20 cellular contexts compared by ENCODE assay signal in genomic region chr6:1143655-1144054, GRCh38.
DNase-seq lines count a peak whose midpoint lies in the region; ATAC-seq and TF ChIP-seq lines count a peak whose summit lies in the region.
"Had no signal": no experiment of that assay in that cellular context is flagged by ENCODE, and none has a peak within 500 bp of the region (broad histone marks: within the 10 kb centered on the region; RNA-seq: fewer than 3 reads in every experiment).

No MANE protein-coding gene starts in this region.

- H2AFZ ChIP-seq in GM23248 (no peak overlapping the region), smooth muscle cell (ENCODE audit: low read depth) (no peak overlapping the region)

- H3K4me2 ChIP-seq in GM23248 (ENCODE audit: unreplicated experiment) (no peak overlapping the region), smooth muscle cell (no peak overlapping the region)

- TF ChIP-seq CTCF in smooth muscle cell (IDR thresholded peaks at IDR 0.05; ENCODE audit: borderline replicate concordance, insufficient read depth, poor library complexity, severe bottlenecking) = no peak

- peak; percentile 57 for DNase-seq in GM23248
- DNase-seq in amniotic epithelial cell (ENCODE audit: low read depth) = peak; percentile 5
- peak; percentile 56 for DNase-seq in fibroblast of peridontal ligament (ENCODE audit: extremely low read depth)
- no peak for DNase-seq in smooth muscle cell (lab: John Stamatoyannopoulos, UW; ENCODE audit: unreplicated experiment)
- no peak for DNase-seq in NCI-H187 (lab: John Stamatoyannopoulos, UW)
- no peak for DNase-seq in NCI-H510A treated with DMSO at 0.1 percent for 48 hours (lab: John Stamatoyannopoulos, UW)
- DNase-seq: ACHN; BE2C; Calu3; CD4-positive, alpha-beta T cell; DMS53; MM.1S; NCI-H1105 treated with DMSO at 0.1 percent for 48 hours; NCI-H2029 treated with DMSO at 0.1 percent for 48 hours; NCI-H510A; NCI-H82; PC-3; SJCRH30 had no signal

- H3K9me3 ChIP-seq in GM23248 (ENCODE audit: low read depth) = no peaks in the 10 kb centered on the region
- H3K9me3 ChIP-seq in smooth muscle cell (replicated peaks; ENCODE audit: low read depth) = no peaks in the 10 kb centered on the region
- H3K9me3 ChIP-seq: BE2C, SJCRH30 had no signal

- peaks cover 21% of the 10 kb centered on the region for H3K4me1 ChIP-seq in GM23248 (ENCODE audit: insufficient read depth)
- peaks cover 5% of the 10 kb centered on the region for H3K4me1 ChIP-seq in smooth muscle cell (ENCODE audit: low read depth)
- H3K4me1 ChIP-seq: BE2C, SJCRH30 had no signal

- no peaks in the 10 kb centered on the region for H4K20me1 ChIP-seq in GM23248 (ENCODE audit: insufficient read depth)
- H4K20me1 ChIP-seq in smooth muscle cell (ENCODE audit: low read depth) = no peaks in the 10 kb centered on the region

- H3K9ac ChIP-seq in GM23248 = no peak overlapping the region
- no peak overlapping the region for H3K9ac ChIP-seq in smooth muscle cell (ENCODE audit: low read depth)

- 64 to 72% methylated on average over 7 of the region's 7 CpGs for WGBS in GM23248 (ENCODE audit: low coverage in 1 of 2, low lambda C conversion rate in 2 of 2, missing lambda C conversion rate in 2 of 2), 2 experiments
- WGBS in smooth muscle cell (ENCODE audit: low lambda C conversion rate) = 70% methylated on average over 7 of the region's 7 CpGs

- H3K4me3 ChIP-seq in GM23248 = no peak overlapping the region
- H3K4me3 ChIP-seq in smooth muscle cell = no peak overlapping the region
- H3K4me3 ChIP-seq: SJCRH30 had no signal

- peaks cover 10% of the 10 kb centered on the region; the same call in 1 of the 2 replicates for H3F3A ChIP-seq in GM23248 (ENCODE audit: insufficient read depth)
- H3F3A ChIP-seq in smooth muscle cell (ENCODE audit: low read depth) = no peaks in the 10 kb centered on the region

- no peak for ATAC-seq in HG03457 (IDR thresholded peaks at IDR 0.05; ENCODE audit: unreplicated experiment)
- ATAC-seq: HCT116, PC-3 had no signal

- H3K79me2 ChIP-seq in GM23248 (ENCODE audit: insufficient read depth) (no peaks in the 10 kb centered on the region), smooth muscle cell (ENCODE audit: low read depth) (no peaks in the 10 kb centered on the region)

- H3K9me2 ChIP-seq in GM23248 (ENCODE audit: insufficient read depth) = no peaks in the 10 kb centered on the region

- in situ Hi-C loops in GM23248 (cut with MboI) = no loop called here

- H3K36me3 ChIP-seq in GM23248 (ENCODE audit: low read depth) = no peaks in the 10 kb centered on the region
- H3K36me3 ChIP-seq in smooth muscle cell (ENCODE audit: low read depth) = no peaks in the 10 kb centered on the region
- H3K36me3 ChIP-seq: BE2C, SJCRH30 had no signal

- peaks cover 3% of the 10 kb centered on the region; the same call in 1 of the 2 replicates for H3K27me3 ChIP-seq in GM23248 (replicated peaks; ENCODE audit: insufficient read depth)
- H3K27me3 ChIP-seq in smooth muscle cell (ENCODE audit: low read depth) = no peaks in the 10 kb centered on the region
- H3K27me3 ChIP-seq: SJCRH30 had no signal

- H3K27ac ChIP-seq in GM23248 = no peak overlapping the region
- H3K27ac ChIP-seq in smooth muscle cell (ENCODE audit: low read depth) = peak overlapping the region; percentile 63
- H3K27ac ChIP-seq: SJCRH30 had no signal

Comparison
In these comparisons a context has a peak if more than half of its experiments do, and no peak if none do; other contexts are left out.
1. DNase-seq: peak in GM23248 (single experiment), amniotic epithelial cell (single experiment) and fibroblast of peridontal ligament (single experiment); none in smooth muscle cell (single experiment), NCI-H187 (0 of 2) and NCI-H510A treated with DMSO at 0.1 percent for 48 hours (single experiment).